Comparison of ENCODE assay signal across 9 cellular contexts in the genomic region with DNA sequence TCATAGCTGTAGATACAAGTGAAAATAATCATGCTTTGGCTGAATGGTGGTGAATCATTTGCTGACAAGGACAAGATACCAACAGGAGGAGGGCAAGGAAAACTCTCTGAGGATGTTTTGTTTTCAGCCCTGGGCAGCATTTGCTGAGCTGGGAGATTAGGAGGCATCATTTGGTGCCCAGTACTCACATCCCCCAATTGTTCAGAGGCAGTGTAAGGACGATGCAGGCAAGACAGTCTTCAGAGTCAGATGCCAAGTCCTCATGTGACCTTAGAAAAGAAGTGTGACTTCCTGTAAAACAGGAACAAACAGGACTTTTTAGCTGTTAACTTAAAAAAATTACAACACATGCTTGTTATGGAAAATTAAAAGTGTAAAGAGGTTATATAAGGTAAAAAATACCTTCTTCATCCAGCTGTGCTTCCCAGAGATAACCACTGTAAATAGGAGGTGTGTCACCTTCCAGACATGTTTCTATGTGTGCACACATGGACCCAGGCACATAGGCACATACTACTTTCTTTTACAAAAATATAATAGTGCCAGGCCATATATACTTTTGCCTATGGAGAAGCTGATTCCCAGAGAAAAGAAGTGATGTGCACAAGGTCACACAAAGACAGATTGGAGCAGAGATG. TPM values are rescaled to one million over a fixed set of nuclear protein-coding genes. Genes with fewer than 3 reads are reported as not detected.
A peak's percentile ranks its signal among the peaks of the same experiment; 100 is the strongest.
DNase-seq lines count a peak whose midpoint lies in the region; ATAC-seq lines count a peak whose summit lies in the region.
"Had no signal": no experiment of that assay in that cellular context is flagged by ENCODE, and none has a peak within 500 bp of the region (broad histone marks: within the 10 kb centered on the region; RNA-seq: fewer than 3 reads in every experiment).

No MANE protein-coding gene starts in this region.

- no peaks in the 10 kb centered on the region for H3K9me3 Mint-ChIP-seq in immature natural killer cell
- peaks cover 1% of the 10 kb centered on the region for H3K9me3 Mint-ChIP-seq in activated CD4-positive, alpha-beta memory T cell treated with anti-CD3 and anti-CD28 coated beads for 36 hours

- peaks cover 2% of the 10 kb centered on the region for H3K9me3 ChIP-seq in thymus (ENCODE audit: control insufficient read depth)

- intact Hi-C loops in Right ventricle myocardium superior (cut with DNase I) (no loop called here), cardiac septum (cut with DNase I) (no loop called here)
- intact Hi-C loops in activated CD4-positive, alpha-beta memory T cell treated with anti-CD3 and anti-CD28 coated beads for 36 hours (cut with micrococcal nuclease), result no loop called here

- CTCF ChIA-PET in activated CD4-positive, alpha-beta memory T cell treated with anti-CD3 and anti-CD28 coated beads for 36 hours (lab: Charles Lee), result interaction anchor here (0.8 to 1.8 kb wide), 5 partner anchors 10 to 72 kb away, joined by 3 to 8 read pairs (median 4); no protein-coding TSS in a partner anchor

- POLR2A ChIA-PET in activated CD4-positive, alpha-beta memory T cell treated with anti-CD3 and anti-CD28 coated beads for 36 hours (lab: Charles Lee), result no interaction called here

- peak; percentile 70 for ATAC-seq in Right ventricle myocardium superior (ENCODE audit: poor library complexity)
- ATAC-seq: Panc1 had no signal

- peaks cover 14% of the 10 kb centered on the region for H3K4me1 ChIP-seq in thymus (ENCODE audit: control insufficient read depth, insufficient read depth, low read length)

- DNase-seq in Right ventricle myocardium superior (no peak), cardiac septum (ENCODE audit: low spot score) (no peak), OCI-M1 (lab: John Stamatoyannopoulos, UW) (peak; percentile 28), immature natural killer cell (peak; percentile 15 to 19 (median 18)), glomerular visceral epithelial cell (ENCODE audit: extremely low spot score) (no peak), NCI-H2227 (lab: John Stamatoyannopoulos, UW; ENCODE audit: unreplicated experiment) (no peak)
- no peak for DNase-seq in activated CD4-positive, alpha-beta memory T cell treated with anti-CD3 and anti-CD28 coated beads for 36 hours

- H3K36me3 ChIP-seq in thymus (ENCODE audit: control insufficient read depth, insufficient read depth), result no peaks in the 10 kb centered on the region

- no peaks in the 10 kb centered on the region for H3K27me3 ChIP-seq in thymus (ENCODE audit: control insufficient read depth, insufficient read depth)

- peak overlapping the region; percentile 92 for H3K27ac ChIP-seq in thymus (ENCODE audit: low read depth)

- 3% methylated on average over 1 of the region's 1 CpG for WGBS in thymus

- peaks cover 18 to 20% of the 10 kb centered on the region in 2 donors for H3K4me1 Mint-ChIP-seq in immature natural killer cell
- H3K4me1 Mint-ChIP-seq in activated CD4-positive, alpha-beta memory T cell treated with anti-CD3 and anti-CD28 coated beads for 36 hours (ENCODE audit: low read depth), result peaks cover 18% of the 10 kb centered on the region

- H3K4me3 ChIP-seq in thymus (ENCODE audit: low read length), result no peak overlapping the region

- H3K36me3 Mint-ChIP-seq in immature natural killer cell, result no peaks in the 10 kb centered on the region
- no peaks in the 10 kb centered on the region for H3K36me3 Mint-ChIP-seq in activated CD4-positive, alpha-beta memory T cell treated with anti-CD3 and anti-CD28 coated beads for 36 hours

- H3K4me3 Mint-ChIP-seq in immature natural killer cell, result peak overlapping the region; percentile 1 to 57 (median 14)
- no peak overlapping the region for H3K4me3 Mint-ChIP-seq in activated CD4-positive, alpha-beta memory T cell treated with anti-CD3 and anti-CD28 coated beads for 36 hours

- peaks cover 0 to 7% (median 0%) of the 10 kb centered on the region in 3 donors for H3K27me3 Mint-ChIP-seq in immature natural killer cell (ENCODE audit: low read depth in 3 of 3)
- H3K27me3 Mint-ChIP-seq in activated CD4-positive, alpha-beta memory T cell treated with anti-CD3 and anti-CD28 coated beads for 36 hours, result no peaks in the 10 kb centered on the region

- peak overlapping the region in 5 of 6 donors; percentile 15 to 78 (median 59) for H3K27ac Mint-ChIP-seq in immature natural killer cell
- no peak overlapping the region for H3K27ac Mint-ChIP-seq in activated CD4-positive, alpha-beta memory T cell treated with anti-CD3 and anti-CD28 coated beads for 36 hours

RNA-seq across cellular contexts. Expression of a gene that starts 18.0 kb away (rescaled TPM):
- total RNA-seq in Right ventricle myocardium superior (0.73 TPM), cardiac septum (1.3 TPM)
- polyA plus RNA-seq in immature natural killer cell (under 1 TPM in 1 of 3 donors, not detected in 2; 0.46 TPM), thymus (0.16 TPM)
- total RNA-seq in activated CD4-positive, alpha-beta memory T cell treated with anti-CD3 and anti-CD28 coated beads for 36 hours, result 1 to 10 TPM; 1.3 to 1.6 TPM

Comparison
In these comparisons a context has a peak if more than half of its experiments do, and no peak if none do; other contexts are left out.
1. DNase-seq: peak in OCI-M1 (single experiment) and immature natural killer cell (3 of 3); none in Right ventricle myocardium superior (single experiment), cardiac septum (single experiment), glomerular visceral epithelial cell (single experiment), NCI-H2227 (single experiment) and activated CD4-positive, alpha-beta memory T cell treated with anti-CD3 and anti-CD28 coated beads for 36 hours (single experiment).